ENCODE assay signal across 1 cellular context in the genomic region with DNA sequence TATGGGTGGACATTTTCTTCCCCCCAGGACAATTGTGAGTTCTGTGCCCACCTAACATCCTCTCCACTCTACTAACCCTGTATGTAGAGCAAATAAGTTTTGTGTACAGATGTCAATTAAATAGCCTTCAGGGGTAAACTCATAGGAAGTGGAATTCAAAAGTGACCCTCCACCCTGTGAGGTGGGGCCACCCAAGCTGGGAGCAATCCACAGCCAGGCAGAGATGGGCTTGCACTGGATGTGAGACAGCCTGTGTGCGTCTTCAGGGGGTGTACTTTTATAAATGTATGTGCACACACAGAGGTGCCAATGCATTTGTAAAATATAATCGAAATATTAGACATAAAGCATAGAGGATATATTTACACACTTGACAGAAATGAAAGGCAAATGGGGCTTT.
TF ChIP-seq lines count a peak whose summit lies in the region.

No MANE protein-coding gene starts in this region.

TF ChIP-seq in WTC11, 78 proteins besides CTCF, POLR2A, EP300 and RAD21 (continued from another document):
- TF ChIP-seq, protein P1, sequence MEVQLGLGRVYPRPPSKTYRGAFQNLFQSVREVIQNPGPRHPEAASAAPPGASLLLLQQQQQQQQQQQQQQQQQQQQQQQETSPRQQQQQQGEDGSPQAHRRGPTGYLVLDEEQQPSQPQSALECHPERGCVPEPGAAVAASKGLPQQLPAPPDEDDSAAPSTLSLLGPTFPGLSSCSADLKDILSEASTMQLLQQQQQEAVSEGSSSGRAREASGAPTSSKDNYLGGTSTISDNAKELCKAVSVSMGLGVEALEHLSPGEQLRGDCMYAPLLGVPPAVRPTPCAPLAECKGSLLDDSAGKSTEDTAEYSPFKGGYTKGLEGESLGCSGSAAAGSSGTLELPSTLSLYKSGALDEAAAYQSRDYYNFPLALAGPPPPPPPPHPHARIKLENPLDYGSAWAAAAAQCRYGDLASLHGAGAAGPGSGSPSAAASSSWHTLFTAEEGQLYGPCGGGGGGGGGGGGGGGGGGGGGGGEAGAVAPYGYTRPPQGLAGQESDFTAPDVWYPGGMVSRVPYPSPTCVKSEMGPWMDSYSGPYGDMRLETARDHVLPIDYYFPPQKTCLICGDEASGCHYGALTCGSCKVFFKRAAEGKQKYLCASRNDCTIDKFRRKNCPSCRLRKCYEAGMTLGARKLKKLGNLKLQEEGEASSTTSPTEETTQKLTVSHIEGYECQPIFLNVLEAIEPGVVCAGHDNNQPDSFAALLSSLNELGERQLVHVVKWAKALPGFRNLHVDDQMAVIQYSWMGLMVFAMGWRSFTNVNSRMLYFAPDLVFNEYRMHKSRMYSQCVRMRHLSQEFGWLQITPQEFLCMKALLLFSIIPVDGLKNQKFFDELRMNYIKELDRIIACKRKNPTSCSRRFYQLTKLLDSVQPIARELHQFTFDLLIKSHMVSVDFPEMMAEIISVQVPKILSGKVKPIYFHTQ (CRISPR knock-in tag; IDR thresholded peaks at IDR 0.05) = no peak
- no peak for TF ChIP-seq ESRRA (CRISPR knock-in tag; IDR thresholded peaks at IDR 0.05; ENCODE audit: borderline replicate concordance)
- TF ChIP-seq NR1H2 (CRISPR knock-in tag; IDR thresholded peaks at IDR 0.05) = no peak
- TF ChIP-seq ZNF219 (CRISPR knock-in tag; IDR thresholded peaks at IDR 0.05; ENCODE audit: borderline replicate concordance) = no peak
- TF ChIP-seq, protein P2, sequence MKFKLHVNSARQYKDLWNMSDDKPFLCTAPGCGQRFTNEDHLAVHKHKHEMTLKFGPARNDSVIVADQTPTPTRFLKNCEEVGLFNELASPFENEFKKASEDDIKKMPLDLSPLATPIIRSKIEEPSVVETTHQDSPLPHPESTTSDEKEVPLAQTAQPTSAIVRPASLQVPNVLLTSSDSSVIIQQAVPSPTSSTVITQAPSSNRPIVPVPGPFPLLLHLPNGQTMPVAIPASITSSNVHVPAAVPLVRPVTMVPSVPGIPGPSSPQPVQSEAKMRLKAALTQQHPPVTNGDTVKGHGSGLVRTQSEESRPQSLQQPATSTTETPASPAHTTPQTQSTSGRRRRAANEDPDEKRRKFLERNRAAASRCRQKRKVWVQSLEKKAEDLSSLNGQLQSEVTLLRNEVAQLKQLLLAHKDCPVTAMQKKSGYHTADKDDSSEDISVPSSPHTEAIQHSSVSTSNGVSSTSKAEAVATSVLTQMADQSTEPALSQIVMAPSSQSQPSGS (CRISPR knock-in tag; IDR thresholded peaks at IDR 0.05; ENCODE audit: borderline replicate concordance, low read depth) = no peak
